In the genomic region with DNA sequence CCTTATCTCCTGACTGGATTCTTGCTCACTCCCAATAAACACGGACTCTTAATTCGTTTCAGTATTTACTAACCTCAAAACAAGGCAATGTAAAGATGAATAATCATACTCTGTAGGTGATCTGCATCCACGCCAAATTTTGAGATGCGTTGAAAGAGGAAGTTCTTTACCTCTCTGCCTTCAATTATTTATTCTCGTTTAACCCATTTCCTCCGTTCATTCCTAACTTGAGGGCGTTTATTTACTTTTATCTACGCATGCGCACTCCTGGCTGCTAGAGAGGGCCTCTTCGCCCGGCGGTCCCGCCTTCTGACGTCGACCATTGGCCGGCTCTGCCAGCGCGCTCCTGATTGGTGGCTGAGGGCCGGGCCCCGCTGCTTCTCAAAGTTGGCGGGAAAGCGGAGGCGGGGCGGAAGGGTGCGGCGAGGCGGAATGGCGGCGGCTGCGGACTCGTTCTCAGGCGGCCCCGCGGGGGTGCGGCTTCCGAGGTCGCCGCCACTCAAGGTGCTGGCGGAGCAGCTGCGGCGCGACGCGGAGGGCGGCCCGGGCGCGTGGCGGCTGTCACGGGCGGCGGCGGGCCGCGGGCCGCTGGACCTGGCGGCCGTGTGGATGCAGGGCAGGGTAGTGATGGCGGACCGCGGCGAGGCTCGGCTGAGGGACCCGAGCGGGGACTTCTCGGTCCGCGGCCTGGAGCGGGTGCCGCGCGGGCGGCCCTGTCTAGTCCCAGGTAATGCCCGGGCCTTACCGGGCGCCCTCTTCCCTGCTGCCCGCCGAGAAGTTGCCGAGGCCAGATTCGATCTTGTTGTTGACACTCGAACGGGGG, we compare ENCODE assay signal across 1 cellular context.
A peak's percentile ranks its signal among the peaks of the same experiment; 100 is the strongest.
TF ChIP-seq lines count a peak whose summit lies in the region.

TSS of gene RMI2 (plus strand) at position 420 of the 823 bp plus-strand sequence. CDS start at position 433, 13 bp downstream.

TF ChIP-seq in HepG2, 621 proteins besides CTCF, POLR2A, EP300 and RAD21 (continued from another document and continues in another):
- TF ChIP-seq ZBTB43 (CRISPR knock-in tag; conservative IDR thresholded peaks at IDR 0.05): peak; percentile 77
- TF ChIP-seq CHD2 (IDR thresholded peaks at IDR 0.05; ENCODE audit: low read depth, low read length): peak; percentile 60; the same call in 1 of the 2 replicates
- peak; percentile 70; the same call in 1 of the 2 replicates for TF ChIP-seq EEA1 (CRISPR knock-in tag; IDR thresholded peaks at IDR 0.05; ENCODE audit: borderline replicate concordance)
- TF ChIP-seq ZFP36L1 (CRISPR knock-in tag; IDR thresholded peaks at IDR 0.05): peak; percentile 97
- TF ChIP-seq GLMP (CRISPR knock-in tag; IDR thresholded peaks at IDR 0.05; ENCODE audit: borderline replicate concordance): no peak
- peak; percentile 77 for TF ChIP-seq ZNF563 (CRISPR knock-in tag; IDR thresholded peaks at IDR 0.05)
- TF ChIP-seq RFX5 (IDR thresholded peaks at IDR 0.05; ENCODE audit: low read depth, low read length): no peak
- 0 out of 2 replicates have a peak, but pooled peaks have one; percentile 42 for TF ChIP-seq RCOR2 (CRISPR knock-in tag; IDR thresholded peaks at IDR 0.05)
- TF ChIP-seq DMAP1 (CRISPR knock-in tag; IDR thresholded peaks at IDR 0.05): peak; percentile 87
- no peak for TF ChIP-seq SP1 (IDR thresholded peaks at IDR 0.05)
- peak; percentile 59 for TF ChIP-seq SP1 (CRISPR knock-in tag; IDR thresholded peaks at IDR 0.05)
- peak; percentile 51; the same call in 1 of the 2 replicates for TF ChIP-seq HOXD1 (CRISPR knock-in tag; IDR thresholded peaks at IDR 0.05)
- TF ChIP-seq RELA (CRISPR knock-in tag; IDR thresholded peaks at IDR 0.05): 0 out of 2 replicates have a peak, but pooled peaks have one; percentile 39
- TF ChIP-seq MIER2 (CRISPR knock-in tag; IDR thresholded peaks at IDR 0.05): peak; percentile 52; the same call in 1 of the 2 replicates
- no peak for TF ChIP-seq ZNF362 (CRISPR knock-in tag; IDR thresholded peaks at IDR 0.05; ENCODE audit: borderline replicate concordance)
- peak; percentile 74; the same call in 1 of the 2 replicates for TF ChIP-seq ZNF841 (CRISPR knock-in tag; IDR thresholded peaks at IDR 0.05; ENCODE audit: borderline replicate concordance)
- peak; percentile 58; the same call in 1 of the 2 replicates for TF ChIP-seq ZFX (CRISPR knock-in tag; IDR thresholded peaks at IDR 0.05; ENCODE audit: low read depth)
- peak; percentile 71 for TF ChIP-seq PTBP1 (IDR thresholded peaks at IDR 0.05; ENCODE audit: low read depth, low read length, poor library complexity, severe bottlenecking)
- no peak for TF ChIP-seq PCBP2 (optimal IDR thresholded peaks at IDR 0.05; ENCODE audit: low read depth, low read length, poor library complexity, severe bottlenecking)
- no peak for TF ChIP-seq CHD4 (IDR thresholded peaks at IDR 0.05; ENCODE audit: borderline replicate concordance, low read length)
- peak; percentile 79 for TF ChIP-seq PHF20 (CRISPR knock-in tag; IDR thresholded peaks at IDR 0.05)
- 0 out of 2 replicates have a peak, but pooled peaks have one; percentile 2 for TF ChIP-seq ZNF746 (CRISPR knock-in tag; IDR thresholded peaks at IDR 0.05)
- TF ChIP-seq MAFK (conservative IDR thresholded peaks at IDR 0.05 in 1 of 2, IDR thresholded peaks at IDR 0.05 in 1 of 2; ENCODE audit: low read length in 2 of 2): no peak
- TF ChIP-seq, protein P1, sequence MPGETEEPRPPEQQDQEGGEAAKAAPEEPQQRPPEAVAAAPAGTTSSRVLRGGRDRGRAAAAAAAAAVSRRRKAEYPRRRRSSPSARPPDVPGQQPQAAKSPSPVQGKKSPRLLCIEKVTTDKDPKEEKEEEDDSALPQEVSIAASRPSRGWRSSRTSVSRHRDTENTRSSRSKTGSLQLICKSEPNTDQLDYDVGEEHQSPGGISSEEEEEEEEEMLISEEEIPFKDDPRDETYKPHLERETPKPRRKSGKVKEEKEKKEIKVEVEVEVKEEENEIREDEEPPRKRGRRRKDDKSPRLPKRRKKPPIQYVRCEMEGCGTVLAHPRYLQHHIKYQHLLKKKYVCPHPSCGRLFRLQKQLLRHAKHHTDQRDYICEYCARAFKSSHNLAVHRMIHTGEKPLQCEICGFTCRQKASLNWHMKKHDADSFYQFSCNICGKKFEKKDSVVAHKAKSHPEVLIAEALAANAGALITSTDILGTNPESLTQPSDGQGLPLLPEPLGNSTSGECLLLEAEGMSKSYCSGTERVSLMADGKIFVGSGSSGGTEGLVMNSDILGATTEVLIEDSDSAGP (CRISPR knock-in tag; IDR thresholded peaks at IDR 0.05; ENCODE audit: borderline replicate concordance): peak; percentile 64; the same call in 1 of the 2 replicates
- peak; percentile 79 for TF ChIP-seq PHF8 (CRISPR knock-in tag; IDR thresholded peaks at IDR 0.05)
- TF ChIP-seq, protein P2, sequence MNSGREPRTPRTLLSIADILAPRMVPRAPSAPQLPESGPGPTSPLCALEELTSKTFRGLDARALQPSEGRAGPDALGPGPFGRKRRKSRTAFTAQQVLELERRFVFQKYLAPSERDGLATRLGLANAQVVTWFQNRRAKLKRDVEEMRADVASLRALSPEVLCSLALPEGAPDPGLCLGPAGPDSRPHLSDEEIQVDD (CRISPR knock-in tag; IDR thresholded peaks at IDR 0.05; ENCODE audit: borderline replicate concordance): peak; percentile 75; the same call in 1 of the 2 replicates
- TF ChIP-seq FOXA3 (CRISPR knock-in tag; IDR thresholded peaks at IDR 0.05): peak; percentile 76; the same call in 1 of the 2 replicates
- TF ChIP-seq GABPB1 (CRISPR knock-in tag; IDR thresholded peaks at IDR 0.05): peak; percentile 88
- TF ChIP-seq XRCC5 (optimal IDR thresholded peaks at IDR 0.05; ENCODE audit: low read length): peak; percentile 93
- TF ChIP-seq HOXA5 (CRISPR knock-in tag; IDR thresholded peaks at IDR 0.05): no peak
- no peak for TF ChIP-seq TBP (CRISPR knock-in tag; IDR thresholded peaks at IDR 0.05)
- TF ChIP-seq ZBTB3 (CRISPR knock-in tag; IDR thresholded peaks at IDR 0.05; ENCODE audit: borderline replicate concordance, low read depth): no peak
- TF ChIP-seq HNF1A (IDR thresholded peaks at IDR 0.05; ENCODE audit: low read depth): no peak
- peak; percentile 52; the same call in 1 of the 2 replicates for TF ChIP-seq HNF1A (CRISPR knock-in tag; IDR thresholded peaks at IDR 0.05; ENCODE audit: borderline replicate concordance)
- 0 out of 2 replicates have a peak, but pooled peaks have one; percentile 12 for TF ChIP-seq ZNF576 (CRISPR knock-in tag; IDR thresholded peaks at IDR 0.05)
- TF ChIP-seq STAG1 (CRISPR knock-in tag; IDR thresholded peaks at IDR 0.05): peak; percentile 1; the same call in 1 of the 2 replicates
- peak; percentile 69; the same call in 1 of the 2 replicates for TF ChIP-seq ZBTB38 (CRISPR knock-in tag; IDR thresholded peaks at IDR 0.05)
- TF ChIP-seq ZNF431 (CRISPR knock-in tag; IDR thresholded peaks at IDR 0.05; ENCODE audit: borderline replicate concordance, low read depth): peak; percentile 90; the same call in 1 of the 2 replicates
- TF ChIP-seq KAT7 (CRISPR knock-in tag; IDR thresholded peaks at IDR 0.05; ENCODE audit: borderline replicate concordance): no peak
- peak; percentile 58 for TF ChIP-seq ZNF629 (CRISPR knock-in tag; conservative IDR thresholded peaks at IDR 0.05)
- 0 out of 2 replicates have a peak, but pooled peaks have one; percentile 55 for TF ChIP-seq ZBTB8A (CRISPR knock-in tag; IDR thresholded peaks at IDR 0.05; ENCODE audit: borderline replicate concordance, low read depth)
- no peak for TF ChIP-seq ZNF781 (CRISPR knock-in tag; IDR thresholded peaks at IDR 0.05; ENCODE audit: borderline replicate concordance, not compliant biosample characterization)
- peak; percentile 47; the same call in 1 of the 2 replicates for TF ChIP-seq ETV6 (CRISPR knock-in tag; conservative IDR thresholded peaks at IDR 0.05)
- TF ChIP-seq, protein P3, sequence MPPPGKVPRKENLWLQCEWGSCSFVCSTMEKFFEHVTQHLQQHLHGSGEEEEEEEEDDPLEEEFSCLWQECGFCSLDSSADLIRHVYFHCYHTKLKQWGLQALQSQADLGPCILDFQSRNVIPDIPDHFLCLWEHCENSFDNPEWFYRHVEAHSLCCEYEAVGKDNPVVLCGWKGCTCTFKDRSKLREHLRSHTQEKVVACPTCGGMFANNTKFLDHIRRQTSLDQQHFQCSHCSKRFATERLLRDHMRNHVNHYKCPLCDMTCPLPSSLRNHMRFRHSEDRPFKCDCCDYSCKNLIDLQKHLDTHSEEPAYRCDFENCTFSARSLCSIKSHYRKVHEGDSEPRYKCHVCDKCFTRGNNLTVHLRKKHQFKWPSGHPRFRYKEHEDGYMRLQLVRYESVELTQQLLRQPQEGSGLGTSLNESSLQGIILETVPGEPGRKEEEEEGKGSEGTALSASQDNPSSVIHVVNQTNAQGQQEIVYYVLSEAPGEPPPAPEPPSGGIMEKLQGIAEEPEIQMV (CRISPR knock-in tag; IDR thresholded peaks at IDR 0.05; ENCODE audit: low read depth): peak; percentile 88
- TF ChIP-seq ZNF3 (CRISPR knock-in tag; IDR thresholded peaks at IDR 0.05): no peak
- TF ChIP-seq, protein P4, sequence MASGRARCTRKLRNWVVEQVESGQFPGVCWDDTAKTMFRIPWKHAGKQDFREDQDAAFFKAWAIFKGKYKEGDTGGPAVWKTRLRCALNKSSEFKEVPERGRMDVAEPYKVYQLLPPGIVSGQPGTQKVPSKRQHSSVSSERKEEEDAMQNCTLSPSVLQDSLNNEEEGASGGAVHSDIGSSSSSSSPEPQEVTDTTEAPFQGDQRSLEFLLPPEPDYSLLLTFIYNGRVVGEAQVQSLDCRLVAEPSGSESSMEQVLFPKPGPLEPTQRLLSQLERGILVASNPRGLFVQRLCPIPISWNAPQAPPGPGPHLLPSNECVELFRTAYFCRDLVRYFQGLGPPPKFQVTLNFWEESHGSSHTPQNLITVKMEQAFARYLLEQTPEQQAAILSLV (CRISPR knock-in tag; IDR thresholded peaks at IDR 0.05; ENCODE audit: borderline replicate concordance): no peak
- peak; percentile 92; the same call in 1 of the 2 replicates for TF ChIP-seq ZNF775 (CRISPR knock-in tag; IDR thresholded peaks at IDR 0.05; ENCODE audit: borderline replicate concordance)
- peak; percentile 68 for TF ChIP-seq ISL2 (CRISPR knock-in tag; IDR thresholded peaks at IDR 0.05)
- TF ChIP-seq ZSCAN22 (CRISPR knock-in tag; IDR thresholded peaks at IDR 0.05): no peak
- no peak for TF ChIP-seq TCF7L2 (IDR thresholded peaks at IDR 0.05; ENCODE audit: low read depth, low read length)
- TF ChIP-seq MED13 (CRISPR knock-in tag; IDR thresholded peaks at IDR 0.05): peak; percentile 89; the same call in 1 of the 2 replicates
- no peak for TF ChIP-seq SNAI1 (CRISPR knock-in tag; IDR thresholded peaks at IDR 0.05; ENCODE audit: borderline replicate concordance)
- no peak for TF ChIP-seq NBN (conservative IDR thresholded peaks at IDR 0.05)
- peak; percentile 95 for TF ChIP-seq ZNF776 (CRISPR knock-in tag; IDR thresholded peaks at IDR 0.05)
- no peak for TF ChIP-seq ZFAT (CRISPR knock-in tag; conservative IDR thresholded peaks at IDR 0.05)
- TF ChIP-seq NAIF1 (CRISPR knock-in tag; IDR thresholded peaks at IDR 0.05; ENCODE audit: borderline replicate concordance): no peak
